In the genomic region with DNA sequence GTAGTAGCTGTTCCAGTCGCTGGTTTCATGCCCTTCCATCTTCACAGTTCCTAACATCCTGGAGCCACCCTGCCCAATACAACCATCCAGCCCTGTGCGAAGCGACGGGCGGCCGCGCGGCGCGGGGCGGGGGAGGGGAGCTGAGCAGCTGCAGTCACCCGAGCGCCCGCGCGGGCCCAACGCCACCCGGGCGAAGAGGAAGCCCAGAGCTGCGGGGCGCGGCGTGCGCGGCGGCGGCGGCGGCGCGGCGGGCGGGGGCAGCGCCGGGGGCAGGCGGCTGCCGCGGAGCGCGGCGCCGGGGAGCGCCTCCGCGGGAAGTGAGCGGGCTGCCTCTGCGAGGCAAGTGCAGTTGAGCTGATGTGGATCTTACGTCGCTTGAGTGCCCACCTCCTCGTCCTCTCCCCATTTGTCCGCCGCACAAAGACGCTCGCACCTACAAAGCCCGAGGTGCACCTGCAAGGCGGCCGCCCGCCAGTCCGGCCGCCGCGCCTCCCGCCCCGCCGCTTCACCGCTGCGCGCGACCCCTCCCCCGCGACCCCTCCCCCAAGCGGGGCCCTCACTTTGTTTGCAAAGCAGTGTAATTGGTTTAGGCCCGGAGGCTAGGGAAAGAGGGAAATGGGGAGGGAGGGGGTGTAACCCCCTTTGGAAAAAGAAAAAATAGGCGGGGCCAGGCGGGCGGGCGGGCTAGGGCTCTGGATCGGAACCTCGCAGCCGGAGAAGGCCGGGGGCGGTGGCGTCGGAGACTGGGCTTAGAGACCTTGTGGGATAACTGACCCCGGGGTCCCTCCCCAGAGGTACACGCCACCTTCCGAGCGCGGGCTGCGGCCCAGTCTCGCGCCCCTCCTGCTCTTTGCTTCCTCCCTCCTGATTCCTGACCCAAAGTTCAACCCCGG, we compare ENCODE assay signal across 1 cellular context.
TF ChIP-seq lines count a peak whose summit lies in the region.

A gene (minus strand): TSS at position 334 of the 893 bp plus-strand sequence. CDS start 277 bp downstream, at position 57.
A gene with protein sequence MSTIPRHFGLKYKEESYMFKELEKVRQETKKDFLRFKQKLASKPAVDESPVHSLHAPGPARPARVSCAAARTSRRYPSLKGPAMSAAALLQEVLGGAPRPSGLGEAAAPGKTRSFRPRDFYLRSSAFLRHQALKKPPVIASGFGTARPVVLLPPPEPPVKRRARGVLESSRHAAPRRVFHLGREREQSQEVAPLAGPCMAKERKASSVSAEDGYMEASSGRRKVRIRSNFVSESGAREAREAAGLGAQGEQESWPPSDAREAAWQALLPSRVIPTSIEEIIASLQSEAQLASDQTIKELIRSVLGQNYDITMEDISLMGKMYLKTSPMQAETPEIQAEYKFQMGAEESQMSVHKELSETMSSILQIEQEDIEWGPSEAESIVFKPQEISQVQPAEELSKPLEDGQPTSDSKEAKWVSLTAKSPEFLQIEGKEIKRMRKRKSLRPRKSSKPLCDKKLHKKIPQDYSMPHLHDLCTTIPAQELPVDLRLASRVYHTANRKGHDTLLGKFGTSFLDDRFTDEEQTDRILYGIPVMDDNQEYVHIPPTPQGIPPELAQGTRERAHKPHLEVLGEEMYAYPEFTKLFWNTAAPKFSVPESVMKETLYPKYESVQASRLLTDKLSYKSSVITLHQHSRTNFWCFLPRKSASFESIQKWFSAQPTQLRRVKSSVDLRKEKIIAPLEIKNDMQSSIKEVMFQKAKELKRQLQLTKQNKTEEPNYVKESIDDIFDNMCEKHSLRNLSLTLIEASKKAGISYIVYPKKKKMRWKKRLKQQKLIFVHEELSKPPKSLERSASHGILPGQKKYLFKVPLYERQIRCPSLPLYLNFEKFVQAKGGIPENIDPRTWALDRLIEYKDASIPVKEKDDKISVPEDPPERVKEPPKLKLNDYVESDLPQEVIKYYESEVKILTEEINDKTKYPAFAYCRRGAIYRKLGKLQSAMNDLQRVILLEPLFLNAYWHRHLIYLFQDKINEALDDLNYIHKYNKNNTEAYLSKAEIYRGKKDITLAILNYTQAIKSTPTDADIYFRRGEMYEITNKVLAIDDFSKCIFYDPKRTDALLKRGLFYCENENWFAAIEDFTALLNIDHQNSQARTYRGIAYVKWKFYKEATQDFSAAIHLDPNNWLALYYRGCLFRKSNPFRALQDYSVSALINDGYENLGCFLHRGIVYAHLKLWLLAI (N-terminal part only) (plus strand): TSS at position 714 of the 893 bp plus-strand sequence. CDS start 26,436 bp downstream, outside the sequence.

TF ChIP-seq in HepG2, 621 proteins besides CTCF, POLR2A, EP300 and RAD21 (continued from another document and continues in another):
- TF ChIP-seq, protein P1, sequence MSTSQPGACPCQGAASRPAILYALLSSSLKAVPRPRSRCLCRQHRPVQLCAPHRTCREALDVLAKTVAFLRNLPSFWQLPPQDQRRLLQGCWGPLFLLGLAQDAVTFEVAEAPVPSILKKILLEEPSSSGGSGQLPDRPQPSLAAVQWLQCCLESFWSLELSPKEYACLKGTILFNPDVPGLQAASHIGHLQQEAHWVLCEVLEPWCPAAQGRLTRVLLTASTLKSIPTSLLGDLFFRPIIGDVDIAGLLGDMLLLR (CRISPR knock-in tag; IDR thresholded peaks at IDR 0.05) = peak; percentile 61; the same call in 1 of the 2 replicates
- TF ChIP-seq, protein P2, sequence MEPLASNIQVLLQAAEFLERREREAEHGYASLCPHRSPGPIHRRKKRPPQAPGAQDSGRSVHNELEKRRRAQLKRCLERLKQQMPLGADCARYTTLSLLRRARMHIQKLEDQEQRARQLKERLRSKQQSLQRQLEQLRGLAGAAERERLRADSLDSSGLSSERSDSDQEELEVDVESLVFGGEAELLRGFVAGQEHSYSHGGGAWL (CRISPR knock-in tag; IDR thresholded peaks at IDR 0.05) = peak; percentile 78
- 0 out of 2 replicates have a peak, but pooled peaks have one; percentile 31 for TF ChIP-seq IRX3 (CRISPR knock-in tag; IDR thresholded peaks at IDR 0.05; ENCODE audit: borderline replicate concordance, low read depth)
- TF ChIP-seq, protein P3, sequence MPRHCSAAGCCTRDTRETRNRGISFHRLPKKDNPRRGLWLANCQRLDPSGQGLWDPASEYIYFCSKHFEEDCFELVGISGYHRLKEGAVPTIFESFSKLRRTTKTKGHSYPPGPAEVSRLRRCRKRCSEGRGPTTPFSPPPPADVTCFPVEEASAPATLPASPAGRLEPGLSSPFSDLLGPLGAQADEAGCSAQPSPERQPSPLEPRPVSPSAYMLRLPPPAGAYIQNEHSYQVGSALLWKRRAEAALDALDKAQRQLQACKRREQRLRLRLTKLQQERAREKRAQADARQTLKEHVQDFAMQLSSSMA (CRISPR knock-in tag; IDR thresholded peaks at IDR 0.05) = no peak; the same call in 1 of the 2 replicates
- no peak; the same call in 1 of the 2 replicates for TF ChIP-seq TBX2 (CRISPR knock-in tag; IDR thresholded peaks at IDR 0.05; ENCODE audit: borderline replicate concordance)
- TF ChIP-seq, protein P4, sequence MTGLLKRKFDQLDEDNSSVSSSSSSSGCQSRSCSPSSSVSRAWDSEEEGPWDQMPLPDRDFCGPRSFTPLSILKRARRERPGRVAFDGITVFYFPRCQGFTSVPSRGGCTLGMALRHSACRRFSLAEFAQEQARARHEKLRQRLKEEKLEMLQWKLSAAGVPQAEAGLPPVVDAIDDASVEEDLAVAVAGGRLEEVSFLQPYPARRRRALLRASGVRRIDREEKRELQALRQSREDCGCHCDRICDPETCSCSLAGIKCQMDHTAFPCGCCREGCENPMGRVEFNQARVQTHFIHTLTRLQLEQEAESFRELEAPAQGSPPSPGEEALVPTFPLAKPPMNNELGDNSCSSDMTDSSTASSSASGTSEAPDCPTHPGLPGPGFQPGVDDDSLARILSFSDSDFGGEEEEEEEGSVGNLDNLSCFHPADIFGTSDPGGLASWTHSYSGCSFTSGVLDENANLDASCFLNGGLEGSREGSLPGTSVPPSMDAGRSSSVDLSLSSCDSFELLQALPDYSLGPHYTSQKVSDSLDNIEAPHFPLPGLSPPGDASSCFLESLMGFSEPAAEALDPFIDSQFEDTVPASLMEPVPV (CRISPR knock-in tag; IDR thresholded peaks at IDR 0.05) = peak; percentile 22; the same call in 1 of the 2 replicates
- peak; percentile 77; the same call in 1 of the 2 replicates for TF ChIP-seq ZNF124 (CRISPR knock-in tag; IDR thresholded peaks at IDR 0.05)
- TF ChIP-seq U2AF2 (IDR thresholded peaks at IDR 0.05; ENCODE audit: low read depth, low read length) = peak; percentile 62; the same call in 1 of the 2 replicates
- peak; percentile 77; the same call in 1 of the 2 replicates for TF ChIP-seq ZNF430 (CRISPR knock-in tag; IDR thresholded peaks at IDR 0.05)
- TF ChIP-seq, protein P5, sequence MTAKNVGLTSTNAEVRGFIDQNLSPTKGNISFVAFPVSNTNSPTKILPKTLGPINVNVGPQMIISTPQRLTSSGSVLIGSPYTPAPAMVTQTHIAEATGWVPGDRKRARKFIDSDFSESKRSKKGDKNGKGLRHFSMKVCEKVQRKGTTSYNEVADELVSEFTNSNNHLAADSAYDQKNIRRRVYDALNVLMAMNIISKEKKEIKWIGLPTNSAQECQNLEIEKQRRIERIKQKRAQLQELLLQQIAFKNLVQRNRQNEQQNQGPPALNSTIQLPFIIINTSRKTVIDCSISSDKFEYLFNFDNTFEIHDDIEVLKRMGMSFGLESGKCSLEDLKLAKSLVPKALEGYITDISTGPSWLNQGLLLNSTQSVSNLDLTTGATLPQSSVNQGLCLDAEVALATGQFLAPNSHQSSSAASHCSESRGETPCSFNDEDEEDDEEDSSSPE (CRISPR knock-in tag; IDR thresholded peaks at IDR 0.05) = peak; percentile 83
- TF ChIP-seq, protein P6, sequence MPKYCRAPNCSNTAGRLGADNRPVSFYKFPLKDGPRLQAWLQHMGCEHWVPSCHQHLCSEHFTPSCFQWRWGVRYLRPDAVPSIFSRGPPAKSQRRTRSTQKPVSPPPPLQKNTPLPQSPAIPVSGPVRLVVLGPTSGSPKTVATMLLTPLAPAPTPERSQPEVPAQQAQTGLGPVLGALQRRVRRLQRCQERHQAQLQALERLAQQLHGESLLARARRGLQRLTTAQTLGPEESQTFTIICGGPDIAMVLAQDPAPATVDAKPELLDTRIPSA (CRISPR knock-in tag; IDR thresholded peaks at IDR 0.05; ENCODE audit: borderline replicate concordance) = no peak
- TF ChIP-seq, protein P7, sequence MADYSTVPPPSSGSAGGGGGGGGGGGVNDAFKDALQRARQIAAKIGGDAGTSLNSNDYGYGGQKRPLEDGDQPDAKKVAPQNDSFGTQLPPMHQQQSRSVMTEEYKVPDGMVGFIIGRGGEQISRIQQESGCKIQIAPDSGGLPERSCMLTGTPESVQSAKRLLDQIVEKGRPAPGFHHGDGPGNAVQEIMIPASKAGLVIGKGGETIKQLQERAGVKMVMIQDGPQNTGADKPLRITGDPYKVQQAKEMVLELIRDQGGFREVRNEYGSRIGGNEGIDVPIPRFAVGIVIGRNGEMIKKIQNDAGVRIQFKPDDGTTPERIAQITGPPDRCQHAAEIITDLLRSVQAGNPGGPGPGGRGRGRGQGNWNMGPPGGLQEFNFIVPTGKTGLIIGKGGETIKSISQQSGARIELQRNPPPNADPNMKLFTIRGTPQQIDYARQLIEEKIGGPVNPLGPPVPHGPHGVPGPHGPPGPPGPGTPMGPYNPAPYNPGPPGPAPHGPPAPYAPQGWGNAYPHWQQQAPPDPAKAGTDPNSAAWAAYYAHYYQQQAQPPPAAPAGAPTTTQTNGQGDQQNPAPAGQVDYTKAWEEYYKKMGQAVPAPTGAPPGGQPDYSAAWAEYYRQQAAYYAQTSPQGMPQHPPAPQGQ (CRISPR knock-in tag; IDR thresholded peaks at IDR 0.05; ENCODE audit: borderline replicate concordance) = no peak
- TF ChIP-seq HDAC1 (CRISPR knock-in tag; IDR thresholded peaks at IDR 0.05) = no peak
- no peak for TF ChIP-seq IKZF1 (IDR thresholded peaks at IDR 0.05)
- no peak for TF ChIP-seq FOXK2 (IDR thresholded peaks at IDR 0.05)
- TF ChIP-seq KLF12 (CRISPR knock-in tag; IDR thresholded peaks at IDR 0.05; ENCODE audit: borderline replicate concordance) = peak; percentile 66; the same call in 1 of the 2 replicates
- TF ChIP-seq ZNF879 (CRISPR knock-in tag; IDR thresholded peaks at IDR 0.05) = peak; percentile 56; the same call in 1 of the 2 replicates
- peak; percentile 93; the same call in 1 of the 2 replicates for TF ChIP-seq MED13 (CRISPR knock-in tag; IDR thresholded peaks at IDR 0.05)
- TF ChIP-seq, protein P8, sequence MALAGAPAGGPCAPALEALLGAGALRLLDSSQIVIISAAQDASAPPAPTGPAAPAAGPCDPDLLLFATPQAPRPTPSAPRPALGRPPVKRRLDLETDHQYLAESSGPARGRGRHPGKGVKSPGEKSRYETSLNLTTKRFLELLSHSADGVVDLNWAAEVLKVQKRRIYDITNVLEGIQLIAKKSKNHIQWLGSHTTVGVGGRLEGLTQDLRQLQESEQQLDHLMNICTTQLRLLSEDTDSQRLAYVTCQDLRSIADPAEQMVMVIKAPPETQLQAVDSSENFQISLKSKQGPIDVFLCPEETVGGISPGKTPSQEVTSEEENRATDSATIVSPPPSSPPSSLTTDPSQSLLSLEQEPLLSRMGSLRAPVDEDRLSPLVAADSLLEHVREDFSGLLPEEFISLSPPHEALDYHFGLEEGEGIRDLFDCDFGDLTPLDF (CRISPR knock-in tag; IDR thresholded peaks at IDR 0.05) = no peak
- 0 out of 2 replicates have a peak, but pooled peaks have one; percentile 24 for TF ChIP-seq YEATS2 (CRISPR knock-in tag; IDR thresholded peaks at IDR 0.05; ENCODE audit: borderline replicate concordance)
- TF ChIP-seq PLRG1 (conservative IDR thresholded peaks at IDR 0.05) = no peak
- TF ChIP-seq BHLHE40 (IDR thresholded peaks at IDR 0.05; ENCODE audit: low read length) = 0 out of 2 replicates have a peak, but pooled peaks have one; percentile 20
- peak; percentile 59; the same call in 1 of the 2 replicates for TF ChIP-seq MTF1 (CRISPR knock-in tag; IDR thresholded peaks at IDR 0.05)
- TF ChIP-seq, protein P9, sequence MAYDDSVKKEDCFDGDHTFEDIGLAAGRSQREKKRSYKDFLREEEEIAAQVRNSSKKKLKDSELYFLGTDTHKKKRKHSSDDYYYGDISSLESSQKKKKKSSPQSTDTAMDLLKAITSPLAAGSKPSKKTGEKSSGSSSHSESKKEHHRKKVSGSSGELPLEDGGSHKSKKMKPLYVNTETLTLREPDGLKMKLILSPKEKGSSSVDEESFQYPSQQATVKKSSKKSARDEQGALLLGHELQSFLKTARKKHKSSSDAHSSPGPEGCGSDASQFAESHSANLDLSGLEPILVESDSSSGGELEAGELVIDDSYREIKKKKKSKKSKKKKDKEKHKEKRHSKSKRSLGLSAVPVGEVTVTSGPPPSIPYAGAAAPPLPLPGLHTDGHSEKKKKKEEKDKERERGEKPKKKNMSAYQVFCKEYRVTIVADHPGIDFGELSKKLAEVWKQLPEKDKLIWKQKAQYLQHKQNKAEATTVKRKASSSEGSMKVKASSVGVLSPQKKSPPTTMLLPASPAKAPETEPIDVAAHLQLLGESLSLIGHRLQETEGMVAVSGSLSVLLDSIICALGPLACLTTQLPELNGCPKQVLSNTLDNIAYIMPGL (CRISPR knock-in tag; IDR thresholded peaks at IDR 0.05; ENCODE audit: borderline replicate concordance in 1 of 2, low read depth in 1 of 2) = peak in 1 of 2 experiments; percentile 82; a peak in 1 of 4 replicates
- 0 out of 2 replicates have a peak, but pooled peaks have one; percentile 5 for TF ChIP-seq RFX3 (CRISPR knock-in tag; IDR thresholded peaks at IDR 0.05)
- TF ChIP-seq, protein P10, sequence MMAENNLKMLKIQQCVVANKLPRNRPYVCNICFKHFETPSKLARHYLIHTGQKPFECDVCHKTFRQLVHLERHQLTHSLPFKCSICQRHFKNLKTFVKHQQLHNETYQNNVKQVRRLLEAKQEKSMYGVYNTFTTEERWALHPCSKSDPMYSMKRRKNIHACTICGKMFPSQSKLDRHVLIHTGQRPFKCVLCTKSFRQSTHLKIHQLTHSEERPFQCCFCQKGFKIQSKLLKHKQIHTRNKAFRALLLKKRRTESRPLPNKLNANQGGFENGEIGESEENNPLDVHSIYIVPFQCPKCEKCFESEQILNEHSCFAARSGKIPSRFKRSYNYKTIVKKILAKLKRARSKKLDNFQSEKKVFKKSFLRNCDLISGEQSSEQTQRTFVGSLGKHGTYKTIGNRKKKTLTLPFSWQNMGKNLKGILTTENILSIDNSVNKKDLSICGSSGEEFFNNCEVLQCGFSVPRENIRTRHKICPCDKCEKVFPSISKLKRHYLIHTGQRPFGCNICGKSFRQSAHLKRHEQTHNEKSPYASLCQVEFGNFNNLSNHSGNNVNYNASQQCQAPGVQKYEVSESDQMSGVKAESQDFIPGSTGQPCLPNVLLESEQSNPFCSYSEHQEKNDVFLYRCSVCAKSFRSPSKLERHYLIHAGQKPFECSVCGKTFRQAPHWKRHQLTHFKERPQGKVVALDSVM (CRISPR knock-in tag; IDR thresholded peaks at IDR 0.05) = peak; percentile 17; the same call in 1 of the 2 replicates
- TF ChIP-seq RELA (CRISPR knock-in tag; IDR thresholded peaks at IDR 0.05) = peak; percentile 31; the same call in 1 of the 2 replicates
- TF ChIP-seq, protein P11, sequence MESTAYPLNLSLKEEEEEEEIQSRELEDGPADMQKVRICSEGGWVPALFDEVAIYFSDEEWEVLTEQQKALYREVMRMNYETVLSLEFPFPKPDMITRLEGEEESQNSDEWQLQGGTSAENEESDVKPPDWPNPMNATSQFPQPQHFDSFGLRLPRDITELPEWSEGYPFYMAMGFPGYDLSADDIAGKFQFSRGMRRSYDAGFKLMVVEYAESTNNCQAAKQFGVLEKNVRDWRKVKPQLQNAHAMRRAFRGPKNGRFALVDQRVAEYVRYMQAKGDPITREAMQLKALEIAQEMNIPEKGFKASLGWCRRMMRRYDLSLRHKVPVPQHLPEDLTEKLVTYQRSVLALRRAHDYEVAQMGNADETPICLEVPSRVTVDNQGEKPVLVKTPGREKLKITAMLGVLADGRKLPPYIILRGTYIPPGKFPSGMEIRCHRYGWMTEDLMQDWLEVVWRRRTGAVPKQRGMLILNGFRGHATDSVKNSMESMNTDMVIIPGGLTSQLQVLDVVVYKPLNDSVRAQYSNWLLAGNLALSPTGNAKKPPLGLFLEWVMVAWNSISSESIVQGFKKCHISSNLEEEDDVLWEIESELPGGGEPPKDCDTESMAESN (CRISPR knock-in tag; conservative IDR thresholded peaks at IDR 0.05) = peak; percentile 39
- peak; percentile 82 for TF ChIP-seq MAF1 (CRISPR knock-in tag; IDR thresholded peaks at IDR 0.05; ENCODE audit: borderline replicate concordance)
